In genomic region chr5:159051431-159052281, GRCh38 we compare ENCODE assay signal across 9 cellular contexts. TPM values are rescaled to one million over a fixed set of nuclear protein-coding genes. Genes with fewer than 3 reads are reported as not detected.
A peak's percentile ranks its signal among the peaks of the same experiment; 100 is the strongest.
DNase-seq lines count a peak whose midpoint lies in the region; ATAC-seq and TF ChIP-seq lines count a peak whose summit lies in the region.
"Had no signal": no experiment of that assay in that cellular context is flagged by ENCODE, and none has a peak within 500 bp of the region (broad histone marks: within the 10 kb centered on the region; RNA-seq: fewer than 3 reads in every experiment).

No MANE protein-coding gene starts in this region.

- H3K36me3 ChIP-seq in right lobe of liver (no peaks in the 10 kb centered on the region), thymus (ENCODE audit: control insufficient read depth, insufficient read depth) (no peaks in the 10 kb centered on the region)

- H3K36me3 Mint-ChIP-seq in stimulated activated effector memory CD8-positive, alpha-beta T cell treated with anti-CD3 and anti-CD28 coated beads, Interleukin-12 subunit alpha, Interleukin-12 subunit beta, amount 100 ng/mL, for 72 hours, result no peaks in the 10 kb centered on the region
- H3K36me3 Mint-ChIP-seq: activated naive CD4-positive, alpha-beta T cell treated with anti-CD3 and anti-CD28 coated beads, Interleukin-2, amount 50 U/mL, for 72 hours had no signal

- no peak overlapping the region for H3K27ac Mint-ChIP-seq in stimulated activated effector memory CD8-positive, alpha-beta T cell treated with anti-CD3 and anti-CD28 coated beads, Interleukin-12 subunit alpha, Interleukin-12 subunit beta, amount 100 ng/mL, for 72 hours
- H3K27ac Mint-ChIP-seq: activated naive CD4-positive, alpha-beta T cell treated with anti-CD3 and anti-CD28 coated beads, Interleukin-2, amount 50 U/mL, for 72 hours had no signal

- no peaks in the 10 kb centered on the region for H3K9me3 Mint-ChIP-seq in stimulated activated effector memory CD8-positive, alpha-beta T cell treated with anti-CD3 and anti-CD28 coated beads, Interleukin-12 subunit alpha, Interleukin-12 subunit beta, amount 100 ng/mL, for 72 hours
- H3K9me3 Mint-ChIP-seq: activated naive CD4-positive, alpha-beta T cell treated with anti-CD3 and anti-CD28 coated beads, Interleukin-2, amount 50 U/mL, for 72 hours had no signal

- TF ChIP-seq CTCF in AG09309 (IDR thresholded peaks at IDR 0.05; ENCODE audit: control insufficient read depth, insufficient read depth, low read depth, low read length, missing control alignments) (no peak), choroid plexus epithelial cell (conservative IDR thresholded peaks at IDR 0.05; ENCODE audit: low read depth, low read length) (no peak), right lobe of liver (IDR thresholded peaks at IDR 0.05) (no peak)

- intact Hi-C loops in right lobe of liver (cut with DNase I), result no loop called here

- H3K27ac ChIP-seq in right lobe of liver (no peak overlapping the region), thymus (ENCODE audit: low read depth) (no peak overlapping the region)

- no peak for DNase-seq in AG09309 (ENCODE audit: low read depth)
- DNase-seq in choroid plexus epithelial cell (ENCODE audit: low read depth), result peak; percentile 51
- DNase-seq in right lobe of liver, result peak; percentile 52 to 67 (median 60)
- no peak for DNase-seq in NCI-H128 (lab: John Stamatoyannopoulos, UW; ENCODE audit: unreplicated experiment)
- DNase-seq in stimulated activated effector memory CD8-positive, alpha-beta T cell treated with anti-CD3 and anti-CD28 coated beads, Interleukin-12 subunit alpha, Interleukin-12 subunit beta, amount 100 ng/mL, for 72 hours (ENCODE audit: low spot score in 2 of 2), result no peak

- no peak for TF ChIP-seq POLR2A in right lobe of liver (IDR thresholded peaks at IDR 0.05)

- ATAC-seq in HG03159 (IDR thresholded peaks at IDR 0.05; ENCODE audit: unreplicated experiment) (peak; percentile 37), right lobe of liver (peak; percentile 71 to 81 (median 76)), GM18517 (IDR thresholded peaks at IDR 0.05; ENCODE audit: unreplicated experiment) (no peak)
- ATAC-seq in stimulated activated effector memory CD8-positive, alpha-beta T cell treated with anti-CD3 and anti-CD28 coated beads, Interleukin-12 subunit alpha, Interleukin-12 subunit beta, amount 100 ng/mL, for 72 hours, result no peak
- ATAC-seq: activated naive CD4-positive, alpha-beta T cell treated with anti-CD3 and anti-CD28 coated beads, Interleukin-2, amount 50 U/mL, for 72 hours had no signal

- peaks cover 8% of the 10 kb centered on the region for H3K4me1 Mint-ChIP-seq in stimulated activated effector memory CD8-positive, alpha-beta T cell treated with anti-CD3 and anti-CD28 coated beads, Interleukin-12 subunit alpha, Interleukin-12 subunit beta, amount 100 ng/mL, for 72 hours

- H3K4me3 ChIP-seq in AG09309 (ENCODE audit: control insufficient read depth, low read depth, low read length) (peak overlapping the region; percentile 32), choroid plexus epithelial cell (ENCODE audit: low read depth, low read length) (peak overlapping the region; percentile 49), right lobe of liver (no peak overlapping the region), thymus (ENCODE audit: low read length) (peak overlapping the region; percentile 33)

- H3K9me3 ChIP-seq in right lobe of liver, result no peaks in the 10 kb centered on the region
- no peaks in the 10 kb centered on the region for H3K9me3 ChIP-seq in thymus (ENCODE audit: control insufficient read depth)

- WGBS in right lobe of liver (ENCODE audit: insufficient coverage, low coverage, low lambda C conversion rate, missing lambda C conversion rate), result 22% methylated on average over 35 of the region's 37 CpGs
- WGBS in thymus, result 24% methylated on average over 37 of the region's 37 CpGs

- H3K4me3 Mint-ChIP-seq in stimulated activated effector memory CD8-positive, alpha-beta T cell treated with anti-CD3 and anti-CD28 coated beads, Interleukin-12 subunit alpha, Interleukin-12 subunit beta, amount 100 ng/mL, for 72 hours, result no peak overlapping the region

- H3K27me3 ChIP-seq in right lobe of liver (no peaks in the 10 kb centered on the region), thymus (ENCODE audit: control insufficient read depth, insufficient read depth) (no peaks in the 10 kb centered on the region)

- H3K4me1 ChIP-seq in right lobe of liver (no peaks in the 10 kb centered on the region), thymus (ENCODE audit: control insufficient read depth, insufficient read depth, low read length) (no peaks in the 10 kb centered on the region)

RNA-seq across cellular contexts. Expression of gene EBF1, which starts 48.1 kb away (rescaled TPM):
- total RNA-seq in right lobe of liver, result under 1 TPM; 0.06 to 0.51 (median 0.26) TPM
- polyA plus RNA-seq in thymus, result 6.1 TPM

Comparison
In these comparisons a context has a peak if more than half of its experiments do, and no peak if none do; other contexts are left out.
1. DNase-seq: peak in choroid plexus epithelial cell (single experiment) and right lobe of liver (3 of 3); none in AG09309 (single experiment), NCI-H128 (single experiment) and stimulated activated effector memory CD8-positive, alpha-beta T cell treated with anti-CD3 and anti-CD28 coated beads, Interleukin-12 subunit alpha, Interleukin-12 subunit beta, amount 100 ng/mL, for 72 hours (0 of 2).
2. H3K4me3 ChIP-seq: peak in AG09309 (single experiment), choroid plexus epithelial cell (single experiment) and thymus (single experiment); none in right lobe of liver (0 of 3).
3. ATAC-seq: peak in HG03159 (single experiment) and right lobe of liver (4 of 4); none in stimulated activated effector memory CD8-positive, alpha-beta T cell treated with anti-CD3 and anti-CD28 coated beads, Interleukin-12 subunit alpha, Interleukin-12 subunit beta, amount 100 ng/mL, for 72 hours (single experiment) and GM18517 (single experiment).